8 cellular contexts compared by ENCODE assay signal in genomic region chr4:83599183-83599582, GRCh38.
DNase-seq lines count a peak whose midpoint lies in the region; ATAC-seq lines count a peak whose summit lies in the region.

No MANE protein-coding gene starts in this region.

- H3K4me3 ChIP-seq in SJCRH30: no peak overlapping the region

- DNase-seq in SJCRH30: peak; percentile 9 to 60
- no peak for DNase-seq in left colon
- DNase-seq in NCI-H128 (lab: John Stamatoyannopoulos, UW; ENCODE audit: unreplicated experiment): no peak
- DNase-seq in inferior parietal cortex (ENCODE audit: extremely low spot score): no peak
- DNase-seq in left lobe of liver (ENCODE audit: low spot score): no peak

- H3K27me3 ChIP-seq in SJCRH30: no peaks in the 10 kb centered on the region

- ATAC-seq in GM18907 (IDR thresholded peaks at IDR 0.05; ENCODE audit: unreplicated experiment) (peak; percentile 67), HG02938 (IDR thresholded peaks at IDR 0.05; ENCODE audit: unreplicated experiment) (peak; percentile 82), left colon (peak; percentile 96), HG02970 (IDR thresholded peaks at IDR 0.05; ENCODE audit: low FRiP score, unreplicated experiment) (no peak), left lobe of liver (no peak)

- H3K36me3 ChIP-seq in SJCRH30: no peaks in the 10 kb centered on the region

- no peaks in the 10 kb centered on the region for H3K4me1 ChIP-seq in SJCRH30

- intact Hi-C loops in left colon (cut with DNase I, micrococcal nuclease): no loop called here

- no peak overlapping the region for H3K27ac ChIP-seq in SJCRH30

- H3K9me3 ChIP-seq in SJCRH30 (replicated peaks): 0 out of 2 replicates have a peak, but pooled peaks cover 8% of the 10 kb centered on the region

Comparison
In these comparisons a context has a peak if more than half of its experiments do, and no peak if none do; other contexts are left out.
1. ATAC-seq: peak in GM18907 (single experiment), HG02938 (single experiment) and left colon (single experiment); none in HG02970 (single experiment) and left lobe of liver (single experiment).
2. DNase-seq: peak in SJCRH30 (2 of 2); none in left colon (0 of 2), NCI-H128 (single experiment), inferior parietal cortex (single experiment) and left lobe of liver (single experiment).